In the genomic region with DNA sequence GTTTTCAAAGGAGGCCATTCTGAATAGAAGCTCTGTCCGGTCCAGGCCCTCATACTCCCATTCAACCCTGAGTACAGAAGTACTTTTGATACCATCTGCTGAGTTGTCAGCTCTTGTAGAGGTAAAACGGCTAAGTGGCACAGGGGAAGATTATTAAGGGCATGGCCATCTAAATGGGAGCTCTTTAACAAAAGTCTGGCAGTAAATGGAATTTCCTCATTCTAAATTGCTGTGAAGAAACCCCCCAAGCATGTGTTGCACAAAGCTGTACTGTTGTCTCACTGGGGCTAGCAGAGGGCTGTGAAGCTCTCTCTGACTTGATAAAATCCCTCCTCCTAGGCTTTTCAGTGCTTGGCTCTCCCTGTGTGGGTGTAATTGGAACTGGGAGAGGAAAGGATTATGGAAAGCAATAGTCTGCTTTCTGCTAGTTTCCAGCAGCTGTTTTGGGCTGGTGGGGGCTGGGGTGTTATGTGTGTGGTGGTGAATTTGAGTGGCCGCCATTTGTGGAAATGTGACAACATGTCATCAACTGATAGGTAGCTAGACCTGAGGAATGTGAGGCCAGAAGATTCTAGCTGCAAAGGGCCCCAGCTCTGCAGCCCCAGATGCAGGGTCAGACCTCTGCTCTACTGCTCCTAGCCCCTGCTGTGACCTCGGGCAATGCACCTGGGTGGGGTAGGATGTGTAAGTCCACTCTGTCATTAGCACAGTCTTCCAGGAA, we compare ENCODE assay signal across 9 cellular contexts.
DNase-seq lines count a peak whose midpoint lies in the region; ATAC-seq and TF ChIP-seq lines count a peak whose summit lies in the region.
"Had no signal": no experiment of that assay in that cellular context is flagged by ENCODE, and none has a peak within 500 bp of the region (broad histone marks: within the 10 kb centered on the region; RNA-seq: fewer than 3 reads in every experiment).

No MANE protein-coding gene starts in this region.

- H2BK5ac ChIP-seq in neuronal stem cell (ENCODE audit: low read length): no peak overlapping the region

- H3K36me3 Mint-ChIP-seq in CD4-positive, CD25-positive, alpha-beta regulatory T cell: peaks cover 8% of the 10 kb centered on the region

- H3K4ac ChIP-seq in neuronal stem cell (ENCODE audit: low read length): no peak overlapping the region

- H3K4me1 ChIP-seq in CD4-positive, CD25-positive, alpha-beta regulatory T cell (ENCODE audit: control insufficient read depth, insufficient read depth, low read length, poor library complexity, severe bottlenecking): peaks cover 51% of the 10 kb centered on the region
- H3K4me1 ChIP-seq in gastroesophageal sphincter (peaks cover 14 to 74% (median 39%) of the 10 kb centered on the region in 3 donors), neuronal stem cell (ENCODE audit: control insufficient read depth in 2 of 2, insufficient read depth in 1 of 2, low read depth in 1 of 2, low read length in 2 of 2) (peaks cover 23 to 26% of the 10 kb centered on the region in 2 donors)

- no peaks in the 10 kb centered on the region for H3K79me1 ChIP-seq in neuronal stem cell (ENCODE audit: low read depth, low read length)

- no peak for TF ChIP-seq CTCF in gastroesophageal sphincter (IDR thresholded peaks at IDR 0.05)

- H3K18ac ChIP-seq in neuronal stem cell (ENCODE audit: low read length): peak overlapping the region; percentile 85

- no peak overlapping the region for H2BK12ac ChIP-seq in neuronal stem cell (ENCODE audit: low read length)

- no peak overlapping the region for H2BK15ac ChIP-seq in neuronal stem cell (ENCODE audit: low read length)

- H3K14ac ChIP-seq in neuronal stem cell (ENCODE audit: low read length): no peak overlapping the region

- H3K27ac ChIP-seq in CD4-positive, CD25-positive, alpha-beta regulatory T cell (ENCODE audit: insufficient read depth, low read length, poor library complexity, severe bottlenecking): no peak overlapping the region
- H3K27ac ChIP-seq in gastroesophageal sphincter (peak overlapping the region in 3 of 4 donors; percentile 23 to 61 (median 44)), neuronal stem cell (replicated peaks; ENCODE audit: low read length) (peak overlapping the region; percentile 3)

- H3K36me3 ChIP-seq in CD4-positive, CD25-positive, alpha-beta regulatory T cell (ENCODE audit: control insufficient read depth, insufficient read depth, low read length): no peaks in the 10 kb centered on the region
- H3K36me3 ChIP-seq in gastroesophageal sphincter (no peaks in the 10 kb centered on the region), neuronal stem cell (replicated peaks in 1 of 2; ENCODE audit: control insufficient read depth in 2 of 2, insufficient read depth in 2 of 2, low read length in 2 of 2) (peaks cover 0 to 1% of the 10 kb centered on the region in 2 donors)

- no peak overlapping the region for H3K9ac ChIP-seq in neuronal stem cell (ENCODE audit: low read depth, low read length, poor library complexity)

- no peak for TF ChIP-seq POLR2A in gastroesophageal sphincter (IDR thresholded peaks at IDR 0.05)

- peaks cover 0 to 1% (median 0%) of the 10 kb centered on the region in 7 donors for H3K9me3 Mint-ChIP-seq in CD4-positive, CD25-positive, alpha-beta regulatory T cell
- H3K9me3 Mint-ChIP-seq: activated naive CD8-positive, alpha-beta T cell treated with anti-CD3 and anti-CD28 coated beads, Interleukin-2, amount 10 ng/mL, durations not matched to agents 7 days and 5 days had no signal

- H3K4me1 Mint-ChIP-seq in CD4-positive, CD25-positive, alpha-beta regulatory T cell: peaks cover 28 to 80% (median 67%) of the 10 kb centered on the region in 4 donors

- no peak overlapping the region for H2BK120ac ChIP-seq in neuronal stem cell (ENCODE audit: low read depth, low read length)

- H3K27me3 ChIP-seq in CD4-positive, CD25-positive, alpha-beta regulatory T cell (ENCODE audit: control insufficient read depth, insufficient read depth, low read length): no peaks in the 10 kb centered on the region
- no peaks in the 10 kb centered on the region for H3K27me3 ChIP-seq in gastroesophageal sphincter
- no peaks in the 10 kb centered on the region for H3K27me3 ChIP-seq in neuronal stem cell (ENCODE audit: control insufficient read depth in 3 of 3, insufficient read depth in 3 of 3, low read depth in 1 of 3, low read length in 3 of 3)

- H3K4me3 Mint-ChIP-seq in CD4-positive, CD25-positive, alpha-beta regulatory T cell: peak overlapping the region; percentile 1 to 45 (median 33)
- H3K4me3 Mint-ChIP-seq: activated naive CD8-positive, alpha-beta T cell treated with anti-CD3 and anti-CD28 coated beads, Interleukin-2, amount 10 ng/mL, durations not matched to agents 7 days and 5 days had no signal

- ATAC-seq in CD4-positive, CD25-positive, alpha-beta regulatory T cell (ENCODE audit: low read depth in 2 of 2): no peak
- ATAC-seq in gastroesophageal sphincter (no peak), HG03045 (IDR thresholded peaks at IDR 0.05; ENCODE audit: unreplicated experiment) (no peak), GM21526 (IDR thresholded peaks at IDR 0.05; ENCODE audit: low FRiP score, unreplicated experiment) (no peak)

- H3K23ac ChIP-seq in neuronal stem cell (ENCODE audit: low read depth, low read length, poor library complexity): no peak overlapping the region

- no peak overlapping the region for H2AFZ ChIP-seq in neuronal stem cell (ENCODE audit: low read length)

- H4K91ac ChIP-seq in neuronal stem cell (ENCODE audit: low read depth, low read length, poor library complexity): no peak overlapping the region

- no peaks in the 10 kb centered on the region for H3K27me3 Mint-ChIP-seq in CD4-positive, CD25-positive, alpha-beta regulatory T cell
- H3K27me3 Mint-ChIP-seq: activated naive CD8-positive, alpha-beta T cell treated with anti-CD3 and anti-CD28 coated beads, Interleukin-2, amount 10 ng/mL, durations not matched to agents 7 days and 5 days had no signal

- no peak overlapping the region for H2AK5ac ChIP-seq in neuronal stem cell (ENCODE audit: low read depth, low read length)

- no peak overlapping the region for H3K4me3 ChIP-seq in CD4-positive, CD25-positive, alpha-beta regulatory T cell (ENCODE audit: low read depth, low read length)
- H3K4me3 ChIP-seq in gastroesophageal sphincter: no peak overlapping the region
- no peak overlapping the region for H3K4me3 ChIP-seq in neuronal stem cell (ENCODE audit: low read length in 2 of 2)

- no peak overlapping the region for H4K8ac ChIP-seq in neuronal stem cell (ENCODE audit: low read depth, low read length)

- H3K9me3 ChIP-seq in CD4-positive, CD25-positive, alpha-beta regulatory T cell (ENCODE audit: control insufficient read depth in 2 of 2, low read length in 2 of 2): no peaks in the 10 kb centered on the region
- no peaks in the 10 kb centered on the region for H3K9me3 ChIP-seq in gastroesophageal sphincter
- no peaks in the 10 kb centered on the region for H3K9me3 ChIP-seq in neuronal stem cell (replicated peaks in 1 of 2; ENCODE audit: control insufficient read depth in 2 of 2, insufficient read depth in 1 of 2, low read depth in 1 of 2, low read length in 2 of 2)

- 43 to 53% methylated on average over 2 to 3 of the region's 4 CpGs for whole genome bisulfite sequencing in gastroesophageal sphincter (ENCODE audit: low coverage in 1 of 2), 2 donors
- WGBS in neuronal stem cell (ENCODE audit: extremely low coverage in 2 of 2, insufficient read length in 2 of 2, insufficient replicate concordance in 1 of 2), 2 donors: no CpG with 5 or more reads among the region's 4 CpGs

- peak overlapping the region; percentile 56 to 75 (median 68) for H3K27ac Mint-ChIP-seq in CD4-positive, CD25-positive, alpha-beta regulatory T cell
- H3K27ac Mint-ChIP-seq: activated naive CD8-positive, alpha-beta T cell treated with anti-CD3 and anti-CD28 coated beads, Interleukin-2, amount 10 ng/mL, durations not matched to agents 7 days and 5 days had no signal

- DNase-seq in CD4-positive, CD25-positive, alpha-beta regulatory T cell: no peak
- DNase-seq in RPMI7951 (ENCODE audit: low read depth): peak; percentile 64
- no peak for DNase-seq in neuronal stem cell (ENCODE audit: low spot score)
- no peak for DNase-seq in HuH-7.5 (ENCODE audit: low spot score)
- no peak for DNase-seq in HCEC 1CT
- DNase-seq: activated naive CD8-positive, alpha-beta T cell treated with anti-CD3 and anti-CD28 coated beads, Interleukin-2, amount 10 ng/mL, durations not matched to agents 7 days and 5 days had no signal

- no peak for TF ChIP-seq EP300 in gastroesophageal sphincter (IDR thresholded peaks at IDR 0.05)

- peak overlapping the region; percentile 21 for H3K4me2 ChIP-seq in neuronal stem cell (ENCODE audit: insufficient read depth, low read length, poor library complexity, severe bottlenecking)
